14 cellular contexts compared by ENCODE assay signal in genomic region chr19:11347546-11347945, GRCh38. TPM values are rescaled to one million over a fixed set of nuclear protein-coding genes. Genes with fewer than 3 reads are reported as not detected.
A peak's percentile ranks its signal among the peaks of the same experiment; 100 is the strongest.
DNase-seq lines count a peak whose midpoint lies in the region; ATAC-seq, FAIRE-seq and TF ChIP-seq lines count a peak whose summit lies in the region.
"Had no signal": no experiment of that assay in that cellular context is flagged by ENCODE, and none has a peak within 500 bp of the region (broad histone marks: within the 10 kb centered on the region; RNA-seq: fewer than 3 reads in every experiment).

No MANE protein-coding gene starts in this region.

- peak overlapping the region; percentile 93 for H3K4me3 Mint-ChIP-seq in T-helper 1 cell treated with Interleukin-12 subunit alpha and Interleukin-12 subunit beta and Interleukin-4 antibody, amounts not matched to agents 30 μg/mL and 1 μg/mL, for 36 hours

- TF ChIP-seq POLR2A in K562 (conservative IDR thresholded peaks at IDR 0.05): no peak

- TF ChIP-seq CTCF in K562 (IDR thresholded peaks at IDR 0.05 in 2 of 3, conservative IDR thresholded peaks at IDR 0.05 in 1 of 3; ENCODE audit: insufficient read depth in 2 of 3, low read depth in 1 of 3, low read length in 3 of 3) (no peak), psoas muscle (IDR thresholded peaks at IDR 0.05) (no peak)

- TF ChIP-seq RAD21 in K562 (CRISPR knock-in tag; conservative IDR thresholded peaks at IDR 0.05 in 1 of 2, IDR thresholded peaks at IDR 0.05 in 1 of 2): no peak

- H3K79me2 ChIP-seq in K562 (ENCODE audit: control insufficient read depth, insufficient read depth, low read length): no peaks in the 10 kb centered on the region

- peaks cover 8% of the 10 kb centered on the region for H3K9me3 Mint-ChIP-seq in T-helper 1 cell treated with Interleukin-12 subunit alpha and Interleukin-12 subunit beta and Interleukin-4 antibody, amounts not matched to agents 30 μg/mL and 1 μg/mL, for 36 hours

- H3K9me1 ChIP-seq in K562 (ENCODE audit: control insufficient read depth, insufficient read depth, low read length): peaks cover 2% of the 10 kb centered on the region

- H3K9me3 ChIP-seq in K562 (replicated peaks; ENCODE audit: control insufficient read depth, insufficient read depth, low read depth, low read length) (peaks cover 3% of the 10 kb centered on the region; the same call in 1 of the 2 replicates), psoas muscle (no peaks in the 10 kb centered on the region)
- H3K9me3 ChIP-seq: thoracic aorta had no signal

- intact Hi-C loops in K562 (cut with micrococcal nuclease): no loop called here
- intact Hi-C loops in psoas muscle (cut with DNase I): no loop called here

- no peaks in the 10 kb centered on the region for H4K20me1 ChIP-seq in K562 (replicated peaks; ENCODE audit: control insufficient read depth, insufficient read depth, low read length)

- POLR2A ChIA-PET in K562 (lab: Yijun Ruan, JAX): interaction anchor here (0.6 to 2.1 kb wide), 3 partner anchors 14 to 132 kb away, joined by 3 to 13 read pairs (median 5); no protein-coding TSS in a partner anchor

- BruUV-seq in K562 (replicated peaks; lab: Mats Ljungman, UMichigan): no TSS peak

- no peak overlapping the region for H2AFZ ChIP-seq in K562 (ENCODE audit: low read depth, low read length)

- FAIRE-seq in K562 (lab: Jason Lieb, UNC): no peak
- FAIRE-seq: A549 had no signal

- WGBS in K562 (ENCODE audit: insufficient coverage, low coverage, missing lambda C conversion rate): 45% methylated on average over 4 of the region's 5 CpGs
- 53 to 72% (median 60%) methylated on average over 5 of the region's 5 CpGs for WGBS in psoas muscle, 3 donors

- H3K4me2 ChIP-seq in K562 (ENCODE audit: insufficient read depth, low read length): no peak overlapping the region

- no peaks in the 10 kb centered on the region for H3K27me3 ChIP-seq in K562 (ENCODE audit: control insufficient read depth in 2 of 2, insufficient read depth in 2 of 2, low read length in 2 of 2)
- H3K27me3 ChIP-seq in psoas muscle (ENCODE audit: insufficient read depth in 3 of 3, low read length in 2 of 3): no peaks in the 10 kb centered on the region

- CTCF ChIA-PET in K562 (lab: Yijun Ruan, JAX; ENCODE audit: low intra/inter-chr PET ratio): no interaction called here

- in situ Hi-C loops in K562 (cut with MboI): no loop called here

- H3K4me1 ChIP-seq in K562 (replicated peaks in 1 of 2; ENCODE audit: control insufficient read depth in 2 of 2, insufficient read depth in 2 of 2, low read length in 2 of 2): peaks cover 26 to 43% of the 10 kb centered on the region in 2 experiments
- H3K4me1 ChIP-seq in psoas muscle: peaks cover 14% of the 10 kb centered on the region

- H3K9ac ChIP-seq in K562 (ENCODE audit: insufficient read depth in 1 of 2, low read depth in 2 of 2, low read length in 2 of 2): peak overlapping the region in 1 of 2 experiments; percentile 18; a peak in 1 of 4 replicates

- no peak overlapping the region for H3K4me3 ChIP-seq in K562
- H3K4me3 ChIP-seq in psoas muscle: no peak overlapping the region

- no peak for ATAC-seq in K562
- no peak for ATAC-seq in psoas muscle
- no peak for ATAC-seq in GM21619 (IDR thresholded peaks at IDR 0.05; ENCODE audit: unreplicated experiment)
- ATAC-seq in HG02981 (IDR thresholded peaks at IDR 0.05; ENCODE audit: unreplicated experiment): no peak
- ATAC-seq: A549, left colon had no signal

- no peak for TF ChIP-seq EP300 in K562 (IDR thresholded peaks at IDR 0.05; ENCODE audit: low read length)

- no peaks in the 10 kb centered on the region for H3K27me3 Mint-ChIP-seq in T-helper 1 cell treated with Interleukin-12 subunit alpha and Interleukin-12 subunit beta and Interleukin-4 antibody, amounts not matched to agents 30 μg/mL and 1 μg/mL, for 36 hours (ENCODE audit: low read depth)

- peaks cover 3% of the 10 kb centered on the region for H3K36me3 Mint-ChIP-seq in T-helper 1 cell treated with Interleukin-12 subunit alpha and Interleukin-12 subunit beta and Interleukin-4 antibody, amounts not matched to agents 30 μg/mL and 1 μg/mL, for 36 hours (ENCODE audit: low read depth)

- peaks cover 19% of the 10 kb centered on the region for H3K4me1 Mint-ChIP-seq in T-helper 1 cell treated with Interleukin-12 subunit alpha and Interleukin-12 subunit beta and Interleukin-4 antibody, amounts not matched to agents 30 μg/mL and 1 μg/mL, for 36 hours (ENCODE audit: low read depth)

- H3K36me3 ChIP-seq in K562 (ENCODE audit: control insufficient read depth, insufficient read depth, low read length): no peaks in the 10 kb centered on the region
- H3K36me3 ChIP-seq in psoas muscle (ENCODE audit: insufficient read depth in 1 of 2, low read depth in 1 of 2): peaks cover 0 to 9% of the 10 kb centered on the region in 2 donors

- no peak overlapping the region for H3K27ac Mint-ChIP-seq in T-helper 1 cell treated with Interleukin-12 subunit alpha and Interleukin-12 subunit beta and Interleukin-4 antibody, amounts not matched to agents 30 μg/mL and 1 μg/mL, for 36 hours

- DNase-seq in T-helper 1 cell: no peak
- peak; percentile 32 for DNase-seq in NCI-H69 (lab: John Stamatoyannopoulos, UW)
- DNase-seq in K562 (ENCODE audit: extremely low read depth in 1 of 4, low spot score in 3 of 4): no peak
- DNase-seq in psoas muscle: no peak
- DNase-seq in NCI-H1930 (lab: John Stamatoyannopoulos, UW): no peak
- DNase-seq: Kasumi-1, left colon, NCI-H2081, nucleus accumbens had no signal

- H3K27ac ChIP-seq in K562 (ENCODE audit: extremely low read depth, low read depth, low read length) (0 out of 3 replicates have a peak overlapping the region, but pooled peaks have one; percentile 32), psoas muscle (peak overlapping the region; percentile 76)

RNA-seq across cellular contexts. Expression of gene CCDC159, which starts 1.2 kb away (rescaled TPM):
- 35.6 and 69.3 TPM in 2 replicates for total RNA-seq in K562 (2011; cell fraction: chromatin; rRNA removed; ENCODE audit: low replicate concordance)
- 24.6 and 29.0 TPM in 2 replicates for total RNA-seq in K562 (2011; cell fraction: nucleolus; rRNA removed)
- total RNA-seq in K562 (2011; cell fraction: nucleoplasm; rRNA removed): 35.5 and 35.6 TPM in 2 replicates
- 3.6 and 3.7 TPM in 2 replicates for total RNA-seq in K562 (2014; rRNA removed)
- total RNA-seq in K562 (2014; rRNA removed; fragmentation: Illumina TruSeq; extraction: Trizol): 3.1 and 3.9 TPM in 2 replicates
- 3.9 and 4.7 TPM in 2 replicates for total RNA-seq in K562 (2015; rRNA removed; fragmentation: Illumina TruSeq; extraction: Trizol)
- 5.9 and 7.6 TPM in 2 replicates for total RNA-seq in K562 (2021)
- polyA plus RNA-seq in K562 (2011; rRNA removed): 6.8 and 9.4 TPM in 2 replicates
- polyA plus RNA-seq in K562 (2011; cell fraction: cytosol; rRNA removed): 5.8 and 5.9 TPM in 2 replicates
- 52.3 and 65.7 TPM in 2 replicates for polyA plus RNA-seq in K562 (2011; cell fraction: nucleus; rRNA removed)
- 13.1 and 29.9 TPM in 2 replicates for polyA plus RNA-seq in K562 (2012)
- 8.9 and 10.1 TPM in 2 replicates for polyA plus RNA-seq in K562 (2014; fragmentation: Illumina TruSeq; extraction: Trizol)
- polyA plus RNA-seq in K562 (2014; fragmentation: Nextera tagmentation; extraction: Ambion mirVana): 1 to 10 TPM in 1 of 2 experiments, under 1 TPM in 1; 0.68 to 2.5 TPM
- polyA plus RNA-seq in K562 (2014; rRNA removed): 6.8 and 8.6 TPM in 2 replicates
- 2.1 and 3.3 TPM in 2 replicates for polyA minus RNA-seq in K562 (2011; rRNA and poly(A)+ RNA removed)
- polyA minus RNA-seq in K562 (2011; cell fraction: cytosol; rRNA and poly(A)+ RNA removed): not detected in 2 replicates
- polyA minus RNA-seq in K562 (2011; cell fraction: nucleus; rRNA and poly(A)+ RNA removed): 14.4 and 14.7 TPM in 2 replicates
- total RNA-seq in psoas muscle: 1 to 10 TPM; 2.4 to 9.2 (median 4.9) TPM
- 1 to 10 TPM; 2.7 to 5.9 (median 5.3) TPM for polyA plus RNA-seq in psoas muscle

RNA-seq across cellular contexts. Expression of gene TMEM205, which starts 1.5 kb away (rescaled TPM):
- 24.9 and 71.9 TPM in 2 replicates for total RNA-seq in K562 (2011; cell fraction: chromatin; rRNA removed; ENCODE audit: low replicate concordance)
- total RNA-seq in K562 (2011; cell fraction: nucleolus; rRNA removed): 125 and 126 TPM in 2 replicates
- 67.8 and 77.4 TPM in 2 replicates for total RNA-seq in K562 (2011; cell fraction: nucleoplasm; rRNA removed)
- total RNA-seq in K562 (2014; rRNA removed) (63.3 and 68.9 TPM in 2 replicates), K562 (2014; rRNA removed; fragmentation: Illumina TruSeq; extraction: Trizol) (21.2 and 26.1 TPM in 2 replicates), K562 (2015; rRNA removed; fragmentation: Illumina TruSeq; extraction: Trizol) (32.0 and 33.7 TPM in 2 replicates), K562 (2021) (44.1 and 45.6 TPM in 2 replicates), psoas muscle (10 to 100 TPM; 65.9 to 81.6 (median 70.5) TPM)
- polyA plus RNA-seq in K562 (2011; rRNA removed) (57.7 and 68.8 TPM in 2 replicates), K562 (2014; fragmentation: Illumina TruSeq; extraction: Trizol) (72.6 and 73.2 TPM in 2 replicates), K562 (2014; fragmentation: Nextera tagmentation; extraction: Ambion mirVana) (10 to 100 TPM; 21.3 to 27.3 TPM), K562 (2014; rRNA removed) (81.5 and 83.8 TPM in 2 replicates), psoas muscle (10 to 100 TPM; 63.0 to 95.1 (median 90.4) TPM)
- polyA plus RNA-seq in K562 (2011; cell fraction: cytosol; rRNA removed): 179 and 221 TPM in 2 replicates
- 92.4 and 97.3 TPM in 2 replicates for polyA plus RNA-seq in K562 (2011; cell fraction: nucleus; rRNA removed)
- 57.1 and 57.4 TPM in 2 replicates for polyA plus RNA-seq in K562 (2012)
- 30.4 and 35.1 TPM in 2 replicates for polyA minus RNA-seq in K562 (2011; rRNA and poly(A)+ RNA removed)
- 26.4 and 28.5 TPM in 2 replicates for polyA minus RNA-seq in K562 (2011; cell fraction: cytosol; rRNA and poly(A)+ RNA removed)
- 4.7 and 11.6 TPM in 2 replicates for polyA minus RNA-seq in K562 (2011; cell fraction: nucleus; rRNA and poly(A)+ RNA removed)

RNA-seq across cellular contexts. Expression of gene PLPPR2, which starts 7.7 kb away (rescaled TPM):
- total RNA-seq in K562 (2011; cell fraction: chromatin; rRNA removed; ENCODE audit: low replicate concordance): 8.1 and 27.1 TPM in 2 replicates
- 25.7 and 35.0 TPM in 2 replicates for total RNA-seq in K562 (2011; cell fraction: nucleolus; rRNA removed)
- 21.9 and 29.8 TPM in 2 replicates for total RNA-seq in K562 (2011; cell fraction: nucleoplasm; rRNA removed)
- total RNA-seq in K562 (2014; rRNA removed): 4.4 and 11.2 TPM in 2 replicates
- 1.8 and 2.1 TPM in 2 replicates for total RNA-seq in K562 (2014; rRNA removed; fragmentation: Illumina TruSeq; extraction: Trizol)
- total RNA-seq in K562 (2015; rRNA removed; fragmentation: Illumina TruSeq; extraction: Trizol): 2.6 and 3.1 TPM in 2 replicates
- total RNA-seq in K562 (2021): 15.9 and 17.6 TPM in 2 replicates
- 3.4 and 6.3 TPM in 2 replicates for polyA plus RNA-seq in K562 (2011; rRNA removed)
- polyA plus RNA-seq in K562 (2011; cell fraction: cytosol; rRNA removed): 5.2 and 13.0 TPM in 2 replicates
- 21.6 and 30.6 TPM in 2 replicates for polyA plus RNA-seq in K562 (2011; cell fraction: nucleus; rRNA removed)
- 16.0 and 16.8 TPM in 2 replicates for polyA plus RNA-seq in K562 (2012)
- 8.1 and 12.8 TPM in 2 replicates for polyA plus RNA-seq in K562 (2014; fragmentation: Illumina TruSeq; extraction: Trizol)
- under 1 TPM; 0.49 TPM for polyA plus RNA-seq in K562 (2014; fragmentation: Nextera tagmentation; extraction: Ambion mirVana)
- 8.6 and 10.0 TPM in 2 replicates for polyA plus RNA-seq in K562 (2014; rRNA removed)
- 1.1 and 2.5 TPM in 2 replicates for polyA minus RNA-seq in K562 (2011; rRNA and poly(A)+ RNA removed)
- 6.1 and 10.4 TPM in 2 replicates for polyA minus RNA-seq in K562 (2011; cell fraction: cytosol; rRNA and poly(A)+ RNA removed)
- 7.2 and 8.5 TPM in 2 replicates for polyA minus RNA-seq in K562 (2011; cell fraction: nucleus; rRNA and poly(A)+ RNA removed)
- 10 to 100 TPM; 14.1 to 33.6 (median 21.5) TPM for total RNA-seq in psoas muscle
- polyA plus RNA-seq in psoas muscle: 10 to 100 TPM in 2 of 3 donors, 1 to 10 TPM in 1; 4.3 to 30.9 (median 20.8) TPM

RNA-seq across cellular contexts. Expression of gene RAB3D, which starts 8.1 kb away (rescaled TPM):
- 3.0 and 8.8 TPM in 2 replicates for total RNA-seq in K562 (2011; cell fraction: chromatin; rRNA removed; ENCODE audit: low replicate concordance)
- 2.5 and 3.2 TPM in 2 replicates for total RNA-seq in K562 (2011; cell fraction: nucleolus; rRNA removed)
- 2.6 TPM in 2 replicates for total RNA-seq in K562 (2011; cell fraction: nucleoplasm; rRNA removed)
- 1.2 and 1.6 TPM in 2 replicates for total RNA-seq in K562 (2014; rRNA removed)
- total RNA-seq in K562 (2014; rRNA removed; fragmentation: Illumina TruSeq; extraction: Trizol): 1.3 and 1.4 TPM in 2 replicates
- total RNA-seq in K562 (2015; rRNA removed; fragmentation: Illumina TruSeq; extraction: Trizol): 1.8 and 1.9 TPM in 2 replicates
- total RNA-seq in K562 (2021): 3.3 and 4.5 TPM in 2 replicates
- polyA plus RNA-seq in K562 (2011; rRNA removed): 3.0 and 3.8 TPM in 2 replicates
- 2.6 and 3.9 TPM in 2 replicates for polyA plus RNA-seq in K562 (2011; cell fraction: cytosol; rRNA removed)
- polyA plus RNA-seq in K562 (2011; cell fraction: nucleus; rRNA removed): 1.3 and 1.7 TPM in 2 replicates
- 1.1 and 2.3 TPM in 2 replicates for polyA plus RNA-seq in K562 (2012)
- polyA plus RNA-seq in K562 (2014; fragmentation: Illumina TruSeq; extraction: Trizol): 0.89 and 1.4 TPM in 2 replicates
- 1 to 10 TPM in 1 of 2 experiments, under 1 TPM in 1; 0.34 to 1.1 TPM for polyA plus RNA-seq in K562 (2014; fragmentation: Nextera tagmentation; extraction: Ambion mirVana)
- polyA plus RNA-seq in K562 (2014; rRNA removed): 1.5 and 1.9 TPM in 2 replicates
- 7.1 and 8.6 TPM in 2 replicates for polyA minus RNA-seq in K562 (2011; rRNA and poly(A)+ RNA removed)
- 2.7 and 4.4 TPM in 2 replicates for polyA minus RNA-seq in K562 (2011; cell fraction: cytosol; rRNA and poly(A)+ RNA removed)
- polyA minus RNA-seq in K562 (2011; cell fraction: nucleus; rRNA and poly(A)+ RNA removed): 1.2 and 1.6 TPM in 2 replicates
- 1 to 10 TPM; 4.0 to 5.6 (median 4.3) TPM for total RNA-seq in psoas muscle
- polyA plus RNA-seq in psoas muscle: 1 to 10 TPM; 1.1 to 1.6 (median 1.4) TPM

RNA-seq across cellular contexts. Expression of gene SWSAP1, which starts 26.9 kb away (rescaled TPM):
- 1.5 and 2.6 TPM in 2 replicates for total RNA-seq in K562 (2011; cell fraction: chromatin; rRNA removed; ENCODE audit: low replicate concordance)
- 2.6 and 3.5 TPM in 2 replicates for total RNA-seq in K562 (2011; cell fraction: nucleolus; rRNA removed)
- total RNA-seq in K562 (2011; cell fraction: nucleoplasm; rRNA removed): 2.3 and 3.1 TPM in 2 replicates
- 2.8 and 3.9 TPM in 2 replicates for total RNA-seq in K562 (2014; rRNA removed)
- 0.77 and 0.80 TPM in 2 replicates for total RNA-seq in K562 (2014; rRNA removed; fragmentation: Illumina TruSeq; extraction: Trizol)
- total RNA-seq in K562 (2015; rRNA removed; fragmentation: Illumina TruSeq; extraction: Trizol): 1.9 and 2.3 TPM in 2 replicates
- total RNA-seq in K562 (2021): 2.5 and 3.0 TPM in 2 replicates
- polyA plus RNA-seq in K562 (2011; rRNA removed): 1.3 and 1.8 TPM in 2 replicates
- 1.9 and 3.2 TPM in 2 replicates for polyA plus RNA-seq in K562 (2011; cell fraction: cytosol; rRNA removed)
- 1.2 and 1.3 TPM in 2 replicates for polyA plus RNA-seq in K562 (2011; cell fraction: nucleus; rRNA removed)
- polyA plus RNA-seq in K562 (2012): 2.9 and 3.1 TPM in 2 replicates
- polyA plus RNA-seq in K562 (2014; fragmentation: Illumina TruSeq; extraction: Trizol): 1.7 and 2.6 TPM in 2 replicates
- under 1 TPM; 0.18 to 0.73 TPM for polyA plus RNA-seq in K562 (2014; fragmentation: Nextera tagmentation; extraction: Ambion mirVana)
- 2.0 and 4.3 TPM in 2 replicates for polyA plus RNA-seq in K562 (2014; rRNA removed)
- 0.51 and 0.67 TPM in 2 replicates for polyA minus RNA-seq in K562 (2011; rRNA and poly(A)+ RNA removed)
- 0.48 TPM in 1 of 2 replicates, not detected in the other for polyA minus RNA-seq in K562 (2011; cell fraction: cytosol; rRNA and poly(A)+ RNA removed)
- polyA minus RNA-seq in K562 (2011; cell fraction: nucleus; rRNA and poly(A)+ RNA removed): 0.54 and 2.1 TPM in 2 replicates
- 1 to 10 TPM; 1.1 to 1.7 (median 1.4) TPM for total RNA-seq in psoas muscle
- polyA plus RNA-seq in psoas muscle: 1 to 10 TPM; 2.1 to 3.9 (median 2.3) TPM
